In the genomic region with DNA sequence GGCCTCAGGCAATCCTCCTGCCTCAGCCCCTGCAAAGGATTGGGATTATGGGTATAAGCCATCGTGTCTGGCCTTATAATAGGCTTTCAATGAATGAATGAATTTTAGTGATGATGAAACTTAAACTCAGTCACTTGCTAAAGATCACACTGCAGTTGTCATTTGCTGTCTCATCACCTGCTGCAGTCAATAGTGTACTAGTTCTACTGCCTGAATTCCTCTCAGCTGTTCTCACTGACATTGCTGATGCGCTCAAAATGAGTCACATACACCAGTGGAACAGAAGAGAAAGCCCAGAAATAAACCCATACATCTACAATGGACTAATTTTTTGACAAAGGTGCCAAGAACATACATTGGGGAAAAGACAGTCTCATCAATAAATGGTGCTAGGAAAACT, we compare ENCODE assay signal across 15 cellular contexts. TPM values are rescaled to one million over a fixed set of nuclear protein-coding genes. Genes with fewer than 3 reads are reported as not detected.
A peak's percentile ranks its signal among the peaks of the same experiment; 100 is the strongest.
DNase-seq lines count a peak whose midpoint lies in the region; TF ChIP-seq lines count a peak whose summit lies in the region.
"Had no signal": no experiment of that assay in that cellular context is flagged by ENCODE, and none has a peak within 500 bp of the region (broad histone marks: within the 10 kb centered on the region; RNA-seq: fewer than 3 reads in every experiment).

No MANE protein-coding gene starts in this region.

- no peak overlapping the region for H3K4me3 Mint-ChIP-seq in type B pancreatic cell
- H3K4me3 Mint-ChIP-seq: HFFc6 had no signal

- in situ Hi-C loops in transverse colon (cut with MboI; ENCODE audit: low pct_ligation_motif_present in 1 of 4, low pct_unique_long_range_greater_than_20kb in 1 of 4, low sequenced_read_pairs in 3 of 4): no loop called here

- no peak for TF ChIP-seq EP300 in transverse colon (IDR thresholded peaks at IDR 0.05; ENCODE audit: low read depth)

- DNase-seq in Ammon's horn (ENCODE audit: low spot score) (peak; percentile 17), SJCRH30 (peak; percentile 66 to 84), myocyte (ENCODE audit: low read depth) (peak; percentile 92), skeletal muscle cell (ENCODE audit: low read depth) (peak; percentile 10), transverse colon (no peak), NCI-H1105 treated with DMSO at 0.1 percent for 48 hours (lab: John Stamatoyannopoulos, UW) (no peak), type B pancreatic cell (ENCODE audit: extremely low spot score, unreplicated experiment) (no peak)
- DNase-seq: 8988T; AML-193; CD4-positive, CD25-positive, alpha-beta regulatory T cell; DMS 273 treated with DMSO at 0.1 percent for 48 hours; HCEC 1CT; HFFc6 had no signal

- H3K4me3 ChIP-seq in SJCRH30 (no peak overlapping the region), skeletal muscle cell (ENCODE audit: low read depth, low read length) (no peak overlapping the region), transverse colon (no peak overlapping the region)
- H3K4me3 ChIP-seq: BLaER1 treated with 17β-estradiol and CSF1 and Interleukin-3, amounts not matched to agents 10 nM and 100 nM had no signal

- no peak overlapping the region for H3K27ac Mint-ChIP-seq in type B pancreatic cell
- H3K27ac Mint-ChIP-seq: CD4-positive, CD25-positive, alpha-beta regulatory T cell; HFFc6 had no signal

- TF ChIP-seq CTCF in transverse colon (IDR thresholded peaks at IDR 0.05) (no peak), type B pancreatic cell (conservative IDR thresholded peaks at IDR 0.05) (no peak)

- 88 to 100% methylated on average over 1 to 2 of the region's 2 CpGs for WGBS in transverse colon (ENCODE audit: low coverage in 1 of 2), 2 donors

- H3K27me3 ChIP-seq in SJCRH30: no peaks in the 10 kb centered on the region
- no peaks in the 10 kb centered on the region for H3K27me3 ChIP-seq in transverse colon
- H3K27me3 ChIP-seq: BLaER1 treated with 17β-estradiol and CSF1 and Interleukin-3, amounts not matched to agents 10 nM and 100 nM had no signal

- H3K27me3 Mint-ChIP-seq in type B pancreatic cell: peaks cover 12% of the 10 kb centered on the region

- H3K9me3 ChIP-seq in SJCRH30 (replicated peaks): peaks cover 4% of the 10 kb centered on the region; the same call in 1 of the 2 replicates
- no peaks in the 10 kb centered on the region for H3K9me3 ChIP-seq in transverse colon

- H3K4me1 Mint-ChIP-seq in type B pancreatic cell (ENCODE audit: unreplicated experiment): no peaks in the 10 kb centered on the region

- H3K36me3 ChIP-seq in SJCRH30 (no peaks in the 10 kb centered on the region), transverse colon (no peaks in the 10 kb centered on the region)
- H3K36me3 ChIP-seq: BLaER1 treated with 17β-estradiol and CSF1 and Interleukin-3, amounts not matched to agents 10 nM and 100 nM had no signal

- H3K4me1 ChIP-seq in SJCRH30 (peaks cover 11% of the 10 kb centered on the region), transverse colon (no peaks in the 10 kb centered on the region)
- H3K4me1 ChIP-seq: BLaER1 treated with 17β-estradiol and CSF1 and Interleukin-3, amounts not matched to agents 10 nM and 100 nM had no signal

- intact Hi-C loops in transverse colon (cut with DNase I; ENCODE audit: low total_unique reads): no loop called here

- no peak for TF ChIP-seq POLR2A in transverse colon (IDR thresholded peaks at IDR 0.05)

- H3K36me3 Mint-ChIP-seq in type B pancreatic cell: no peaks in the 10 kb centered on the region
- H3K36me3 Mint-ChIP-seq: CD4-positive, CD25-positive, alpha-beta regulatory T cell had no signal

- peaks cover 12% of the 10 kb centered on the region for H3K9me3 Mint-ChIP-seq in type B pancreatic cell

- 0 out of 2 replicates have a peak overlapping the region, but pooled peaks have one; percentile 8 for H3K27ac ChIP-seq in SJCRH30
- H3K27ac ChIP-seq in transverse colon: no peak overlapping the region
- H3K27ac ChIP-seq: BLaER1 treated with 17β-estradiol and CSF1 and Interleukin-3, amounts not matched to agents 10 nM and 100 nM; HL-60 had no signal

RNA-seq across cellular contexts. Expression of gene SYNJ2BP, which starts 5.6 kb away (rescaled TPM):
- total RNA-seq in SJCRH30 (2014; rRNA removed; shearing (Covaris generic)): 23.0 and 25.5 TPM in 2 replicates
- total RNA-seq in myocyte (23.9 and 33.3 TPM in 2 replicates), transverse colon (10 to 100 TPM; 26.7 to 43.4 (median 32.0) TPM), type B pancreatic cell (ENCODE audit: low replicate concordance) (32.1 and 32.5 TPM in 2 replicates)
- polyA plus RNA-seq in myocyte (2012): 14.6 TPM

RNA-seq across cellular contexts. Expression of gene ADAM21, which starts 29.4 kb away (rescaled TPM):
- total RNA-seq in SJCRH30 (2014; rRNA removed; shearing (Covaris generic)): 0.15 and 0.67 TPM in 2 replicates
- total RNA-seq in myocyte (0.67 and 1.3 TPM in 2 replicates), transverse colon (not detected), type B pancreatic cell (ENCODE audit: low replicate concordance) (0.10 TPM in 1 of 2 replicates, not detected in the other)
- polyA plus RNA-seq in myocyte (2012): 1.2 TPM
- total RNA-seq: CD4-positive, CD25-positive, alpha-beta regulatory T cell had no signal

Comparison
In these comparisons a context has a peak if more than half of its experiments do, and no peak if none do; other contexts are left out.
1. DNase-seq: peak in Ammon's horn (single experiment), SJCRH30 (2 of 2), myocyte (single experiment) and skeletal muscle cell (single experiment); none in transverse colon (single experiment), NCI-H1105 treated with DMSO at 0.1 percent for 48 hours (single experiment) and type B pancreatic cell (single experiment).